Comparison of ENCODE assay signal across 20 cellular contexts in genomic region chrX:16975233-16975632, GRCh38. TPM values are rescaled to one million over a fixed set of nuclear protein-coding genes. Genes with fewer than 3 reads are reported as not detected.
A peak's percentile ranks its signal among the peaks of the same experiment; 100 is the strongest.
DNase-seq lines count a peak whose midpoint lies in the region; ATAC-seq, FAIRE-seq and TF ChIP-seq lines count a peak whose summit lies in the region.
"Had no signal": no experiment of that assay in that cellular context is flagged by ENCODE, and none has a peak within 500 bp of the region (broad histone marks: within the 10 kb centered on the region; RNA-seq: fewer than 3 reads in every experiment).

No MANE protein-coding gene starts in this region.

- no peaks in the 10 kb centered on the region for H4K20me1 ChIP-seq in DND-41 (ENCODE audit: insufficient read depth, low read length)
- H4K20me1 ChIP-seq in MM.1S (ENCODE audit: insufficient read depth, low read length), result no peaks in the 10 kb centered on the region
- H4K20me1 ChIP-seq in astrocyte (ENCODE audit: insufficient read depth, low read length), result no peaks in the 10 kb centered on the region

- no peaks in the 10 kb centered on the region for H3K79me2 ChIP-seq in DND-41 (ENCODE audit: insufficient read depth, low read length)
- no peaks in the 10 kb centered on the region for H3K79me2 ChIP-seq in MM.1S (ENCODE audit: low read length)
- no peaks in the 10 kb centered on the region for H3K79me2 ChIP-seq in astrocyte (ENCODE audit: insufficient read depth, low read length)

- H3K4me1 ChIP-seq in DND-41 (ENCODE audit: insufficient read depth, low read length) (no peaks in the 10 kb centered on the region), MM.1S (ENCODE audit: low read length) (peaks cover 28% of the 10 kb centered on the region; the same call in 1 of the 2 replicates), astrocyte (ENCODE audit: insufficient read depth, low read length) (no peaks in the 10 kb centered on the region)

- H3K9me3 ChIP-seq in DND-41 (ENCODE audit: insufficient read depth, low read length, severe bottlenecking) (no peaks in the 10 kb centered on the region), MM.1S (replicated peaks; ENCODE audit: insufficient read depth, low read length) (no peaks in the 10 kb centered on the region), astrocyte (ENCODE audit: insufficient read depth, low read depth, low read length) (no peaks in the 10 kb centered on the region)
- H3K9me3 ChIP-seq: HAP-1 had no signal

- H3K9me3 Mint-ChIP-seq in astrocyte (ENCODE audit: unreplicated experiment), result no peaks in the 10 kb centered on the region
- H3K9me3 Mint-ChIP-seq in activated T-cell treated with anti-CD3 and anti-CD28 coated beads, Interleukin-2, amount 50 U/mL, for 72 hours, result no peaks in the 10 kb centered on the region

- no peak overlapping the region for H3K4me3 Mint-ChIP-seq in astrocyte (ENCODE audit: unreplicated experiment)
- H3K4me3 Mint-ChIP-seq in activated T-cell treated with anti-CD3 and anti-CD28 coated beads, Interleukin-2, amount 50 U/mL, for 72 hours, result no peak overlapping the region
- H3K4me3 Mint-ChIP-seq: B cell had no signal

- no peak for DNase-seq in DND-41
- DNase-seq in MM.1S, result peak; percentile 28
- peak; percentile 27 for DNase-seq in astrocyte (ENCODE audit: low read depth)
- DNase-seq in hypothalamus (lab: John Stamatoyannopoulos, UW), result no peak
- no peak for DNase-seq in COLO829 (ENCODE audit: low spot score)
- DNase-seq in activated T-cell treated with anti-CD3 and anti-CD28 coated beads, Interleukin-2, amount 50 U/mL, for 72 hours, result no peak
- DNase-seq: 8988T; ACHN; CD4-positive, alpha-beta memory T cell; COR-L47; DMS153; GF-D8; KBM-7 had no signal

- no peak overlapping the region for H3K4me2 ChIP-seq in DND-41 (ENCODE audit: insufficient read depth, low read length)
- peak overlapping the region; percentile 45 for H3K4me2 ChIP-seq in MM.1S (ENCODE audit: low read depth, low read length)
- H3K4me2 ChIP-seq in astrocyte (ENCODE audit: low read length), result no peak overlapping the region

- H3K36me3 ChIP-seq in DND-41 (ENCODE audit: insufficient read depth, low read length), result no peaks in the 10 kb centered on the region
- no peaks in the 10 kb centered on the region for H3K36me3 ChIP-seq in MM.1S (replicated peaks; ENCODE audit: insufficient read depth, low read length)
- H3K36me3 ChIP-seq in astrocyte (ENCODE audit: insufficient read depth, low read length), result no peaks in the 10 kb centered on the region
- H3K36me3 ChIP-seq: HAP-1 had no signal

- no peak overlapping the region for H3K27ac ChIP-seq in DND-41 (ENCODE audit: low read length)
- H3K27ac ChIP-seq in MM.1S (ENCODE audit: low read length), result no peak overlapping the region
- H3K27ac ChIP-seq in astrocyte (ENCODE audit: low read depth, low read length), result no peak overlapping the region
- H3K27ac ChIP-seq: C4-2B had no signal

- H3K4me1 Mint-ChIP-seq in astrocyte (ENCODE audit: low read depth, unreplicated experiment), result peaks cover 12% of the 10 kb centered on the region
- peaks cover 9% of the 10 kb centered on the region for H3K4me1 Mint-ChIP-seq in activated T-cell treated with anti-CD3 and anti-CD28 coated beads, Interleukin-2, amount 50 U/mL, for 72 hours (ENCODE audit: low read depth)

- no peak overlapping the region for H3K4me3 ChIP-seq in DND-41 (ENCODE audit: low read depth in 1 of 2, low read length in 2 of 2)
- H3K4me3 ChIP-seq in MM.1S (ENCODE audit: low read length), result no peak overlapping the region
- no peak overlapping the region for H3K4me3 ChIP-seq in astrocyte (ENCODE audit: insufficient read depth, low read depth, low read length)
- H3K4me3 ChIP-seq: HAP-1 had no signal

- no peak overlapping the region for H3K9ac ChIP-seq in DND-41 (ENCODE audit: low read depth, low read length)
- no peak overlapping the region for H3K9ac ChIP-seq in MM.1S (ENCODE audit: low read length)
- no peak overlapping the region for H3K9ac ChIP-seq in astrocyte (ENCODE audit: low read length)

- H2AFZ ChIP-seq in DND-41 (ENCODE audit: low read depth, low read length), result no peak overlapping the region
- H2AFZ ChIP-seq in MM.1S (ENCODE audit: low read length), result no peak overlapping the region
- no peak overlapping the region for H2AFZ ChIP-seq in astrocyte (ENCODE audit: low read depth, low read length)

- TF ChIP-seq CTCF in DND-41 (IDR thresholded peaks at IDR 0.05; ENCODE audit: borderline replicate concordance, extremely low read depth, low read length, poor library complexity, severe bottlenecking) (no peak), MM.1S (IDR thresholded peaks at IDR 0.05; ENCODE audit: low read length) (no peak), astrocyte (IDR thresholded peaks at IDR 0.05; ENCODE audit: insufficient read depth, low read depth, low read length) (no peak)

- H3K27ac Mint-ChIP-seq in astrocyte (ENCODE audit: unreplicated experiment), result no peak overlapping the region
- no peak overlapping the region for H3K27ac Mint-ChIP-seq in activated T-cell treated with anti-CD3 and anti-CD28 coated beads, Interleukin-2, amount 50 U/mL, for 72 hours
- H3K27ac Mint-ChIP-seq: B cell had no signal

- H3K27me3 ChIP-seq in DND-41 (ENCODE audit: insufficient read depth, low read length, poor library complexity) (no peaks in the 10 kb centered on the region), MM.1S (replicated peaks; ENCODE audit: insufficient read depth, low read length) (peaks cover 5% of the 10 kb centered on the region), astrocyte (ENCODE audit: insufficient read depth, low read length) (no peaks in the 10 kb centered on the region)

- no peaks in the 10 kb centered on the region for H3K9me2 ChIP-seq in MM.1S (replicated peaks; ENCODE audit: insufficient read depth, low read length)

- no peaks in the 10 kb centered on the region for H3K36me3 Mint-ChIP-seq in astrocyte (ENCODE audit: low read depth, unreplicated experiment)
- peaks cover 0 to 3% of the 10 kb centered on the region in 2 donors for H3K36me3 Mint-ChIP-seq in activated T-cell treated with anti-CD3 and anti-CD28 coated beads, Interleukin-2, amount 50 U/mL, for 72 hours (ENCODE audit: insufficient read depth in 2 of 2)
- H3K36me3 Mint-ChIP-seq: CD4-positive, alpha-beta memory T cell had no signal

- no peaks in the 10 kb centered on the region for H3K27me3 Mint-ChIP-seq in astrocyte (ENCODE audit: low read depth, unreplicated experiment)
- peaks cover 32% of the 10 kb centered on the region for H3K27me3 Mint-ChIP-seq in activated T-cell treated with anti-CD3 and anti-CD28 coated beads, Interleukin-2, amount 50 U/mL, for 72 hours (ENCODE audit: low read depth)
- H3K27me3 Mint-ChIP-seq: B cell had no signal

- no peaks in the 10 kb centered on the region for H3F3A ChIP-seq in MM.1S (ENCODE audit: insufficient read depth, low read length)

- ATAC-seq in DND-41 (ENCODE audit: insufficient read depth, low read depth) (peak; percentile 40; the same call in 1 of the 3 replicates), HG03159 (IDR thresholded peaks at IDR 0.05; ENCODE audit: unreplicated experiment) (peak; percentile 64), GM21529 (IDR thresholded peaks at IDR 0.05; ENCODE audit: unreplicated experiment) (no peak)
- ATAC-seq in activated T-cell treated with anti-CD3 and anti-CD28 coated beads, Interleukin-2, amount 50 U/mL, for 72 hours (replicated peaks in 1 of 2), result no peak

- peak; percentile 52 for FAIRE-seq in astrocyte (lab: Jason Lieb, UNC)
- FAIRE-seq: D721Med, H1 had no signal

RNA-seq across cellular contexts. Expression of gene REPS2, which starts 28.8 kb away (rescaled TPM):
- total RNA-seq in astrocyte, result 1.2 and 1.3 TPM in 2 replicates
- total RNA-seq in activated T-cell treated with anti-CD3 and anti-CD28 coated beads, Interleukin-2, amount 50 U/mL, for 72 hours, result under 1 TPM; 0.39 to 0.67 TPM

Comparison
In these comparisons a context has a peak if more than half of its experiments do, and no peak if none do; other contexts are left out.
1. ATAC-seq: peak in DND-41 (single experiment) and HG03159 (single experiment); none in GM21529 (single experiment) and activated T-cell treated with anti-CD3 and anti-CD28 coated beads, Interleukin-2, amount 50 U/mL, for 72 hours (0 of 2).
2. DNase-seq: peak in MM.1S (single experiment) and astrocyte (single experiment); none in DND-41 (single experiment), hypothalamus (0 of 51), COLO829 (single experiment) and activated T-cell treated with anti-CD3 and anti-CD28 coated beads, Interleukin-2, amount 50 U/mL, for 72 hours (0 of 2).